30 cellular contexts compared by ENCODE assay signal in the genomic region with DNA sequence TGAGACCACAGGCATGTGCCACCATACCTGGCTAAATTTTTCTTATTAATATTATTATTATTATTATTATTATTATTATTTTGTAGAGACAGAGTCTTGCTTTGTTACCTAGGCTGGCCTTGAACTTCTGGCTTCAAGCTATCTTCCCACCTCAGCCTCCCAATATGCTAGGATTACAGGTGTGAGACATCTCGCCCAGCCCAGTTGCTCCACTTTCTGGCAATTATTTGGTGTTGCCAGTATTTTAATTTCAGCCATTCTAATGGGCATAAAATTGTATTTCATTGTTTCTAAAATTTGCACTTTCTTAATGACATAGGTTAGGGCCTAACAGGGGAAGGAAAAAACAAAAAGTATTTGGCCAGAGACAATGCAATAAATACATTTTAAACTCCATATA.
"Had no signal": no experiment of that assay in that cellular context is flagged by ENCODE, and none has a peak within 500 bp of the region (broad histone marks: within the 10 kb centered on the region; RNA-seq: fewer than 3 reads in every experiment).

No MANE protein-coding gene starts in this region.

- H3K9me3 ChIP-seq: ascending aorta, breast epithelium, colonic mucosa had no signal

- H3K36me3 Mint-ChIP-seq: activated naive CD4-positive, alpha-beta T cell treated with anti-CD3 and anti-CD28 coated beads, Interleukin-2, amount 10 ng/mL, durations not matched to agents 7 days and 5 days; activated naive CD4-positive, alpha-beta T cell treated with anti-CD3 and anti-CD28 coated beads, Interleukin-2, amount 50 U/mL, for 72 hours; activated naive CD8-positive, alpha-beta T cell treated with anti-CD3 and anti-CD28 coated beads, Interleukin-2, amount 10 ng/mL, durations not matched to agents 7 days and 5 days; brain had no signal

- ATAC-seq: activated CD4-positive, alpha-beta T cell treated with anti-CD3 and anti-CD28 coated beads for 36 hours; activated naive CD4-positive, alpha-beta T cell treated with anti-CD3 and anti-CD28 coated beads, Interleukin-2, amount 50 U/mL, for 72 hours; activated T-cell treated with anti-CD3 and anti-CD28 coated beads, Interleukin-2, amount 50 U/mL, for 72 hours; esophagus mucosa had no signal

- H3K27me3 ChIP-seq: ascending aorta, breast epithelium, cardiac muscle cell, colonic mucosa, dorsolateral prefrontal cortex had no signal

- H3K27ac ChIP-seq: ascending aorta, breast epithelium, cardiac muscle cell, colonic mucosa, dorsolateral prefrontal cortex had no signal

- H3K9me3 Mint-ChIP-seq: activated CD4-positive, alpha-beta memory T cell treated with anti-CD3 and anti-CD28 coated beads, Interleukin-2, amount 10 ng/mL, durations not matched to agents 7 days and 5 days; activated CD4-positive, alpha-beta T cell treated with anti-CD3 and anti-CD28 coated beads, Interleukin-2, amount 10 ng/mL, durations not matched to agents 7 days and 5 days; activated naive CD4-positive, alpha-beta T cell treated with anti-CD3 and anti-CD28 coated beads, Interleukin-2, amount 10 ng/mL, durations not matched to agents 7 days and 5 days; activated naive CD8-positive, alpha-beta T cell treated with anti-CD3 and anti-CD28 coated beads, Interleukin-2, amount 10 ng/mL, durations not matched to agents 7 days and 5 days; activated T-cell treated with anti-CD3 and anti-CD28 coated beads, Interleukin-2, amount 50 U/mL, for 24 hours; activated T-cell treated with anti-CD3 and anti-CD28 coated beads, Interleukin-2, amount 50 U/mL, for 72 hours; brain; endodermal cell had no signal

- H3K27me3 Mint-ChIP-seq: activated CD4-positive, alpha-beta memory T cell treated with anti-CD3 and anti-CD28 coated beads, Interleukin-2, amount 10 ng/mL, durations not matched to agents 7 days and 5 days; activated CD4-positive, alpha-beta T cell treated with anti-CD3 and anti-CD28 coated beads for 36 hours; activated CD4-positive, alpha-beta T cell treated with anti-CD3 and anti-CD28 coated beads, Interleukin-2, amount 10 ng/mL, durations not matched to agents 7 days and 5 days; activated naive CD4-positive, alpha-beta T cell treated with anti-CD3 and anti-CD28 coated beads, Interleukin-2, amount 10 ng/mL, durations not matched to agents 7 days and 5 days; activated naive CD8-positive, alpha-beta T cell treated with anti-CD3 and anti-CD28 coated beads, Interleukin-2, amount 10 ng/mL, durations not matched to agents 7 days and 5 days; activated T-cell treated with anti-CD3 and anti-CD28 coated beads, Interleukin-2, amount 50 U/mL, for 24 hours had no signal

- H3K36me3 ChIP-seq: ascending aorta, breast epithelium, cardiac muscle cell, colonic mucosa had no signal

- H3K4me1 ChIP-seq: ascending aorta, breast epithelium, colonic mucosa had no signal

- H3K4me3 Mint-ChIP-seq: activated CD4-positive, alpha-beta memory T cell treated with anti-CD3 and anti-CD28 coated beads, Interleukin-2, amount 10 ng/mL, durations not matched to agents 7 days and 5 days; activated CD4-positive, alpha-beta T cell treated with anti-CD3 and anti-CD28 coated beads for 36 hours; activated CD4-positive, alpha-beta T cell treated with anti-CD3 and anti-CD28 coated beads, Interleukin-2, amount 10 ng/mL, durations not matched to agents 7 days and 5 days; activated naive CD4-positive, alpha-beta T cell treated with anti-CD3 and anti-CD28 coated beads, Interleukin-2, amount 10 ng/mL, durations not matched to agents 7 days and 5 days; activated naive CD8-positive, alpha-beta T cell treated with anti-CD3 and anti-CD28 coated beads, Interleukin-2, amount 10 ng/mL, durations not matched to agents 7 days and 5 days; activated T-cell treated with anti-CD3 and anti-CD28 coated beads, Interleukin-2, amount 50 U/mL, for 24 hours; activated T-cell treated with anti-CD3 and anti-CD28 coated beads, Interleukin-2, amount 50 U/mL, for 72 hours; brain; endodermal cell had no signal

- H3K4me1 Mint-ChIP-seq: activated CD4-positive, alpha-beta memory T cell treated with anti-CD3 and anti-CD28 coated beads, Interleukin-2, amount 10 ng/mL, durations not matched to agents 7 days and 5 days; activated CD4-positive, alpha-beta T cell treated with anti-CD3 and anti-CD28 coated beads for 36 hours; activated CD4-positive, alpha-beta T cell treated with anti-CD3 and anti-CD28 coated beads, Interleukin-2, amount 10 ng/mL, durations not matched to agents 7 days and 5 days; activated naive CD4-positive, alpha-beta T cell treated with anti-CD3 and anti-CD28 coated beads, Interleukin-2, amount 10 ng/mL, durations not matched to agents 7 days and 5 days; activated naive CD8-positive, alpha-beta T cell treated with anti-CD3 and anti-CD28 coated beads, Interleukin-2, amount 10 ng/mL, durations not matched to agents 7 days and 5 days; brain had no signal

- H3K4me3 ChIP-seq: ascending aorta, breast epithelium, cardiac muscle cell, colonic mucosa, dorsolateral prefrontal cortex had no signal

- DNase-seq: activated CD4-positive, alpha-beta memory T cell treated with anti-CD3 and anti-CD28 coated beads, Interleukin-2, amount 10 ng/mL, durations not matched to agents 7 days and 5 days; activated CD4-positive, alpha-beta T cell treated with anti-CD3 and anti-CD28 coated beads for 36 hours; activated CD4-positive, alpha-beta T cell treated with anti-CD3 and anti-CD28 coated beads, Interleukin-2, amount 10 ng/mL, durations not matched to agents 7 days and 5 days; activated CD4-positive, alpha-beta T cell treated with anti-CD3 and anti-CD28 coated beads, Interleukin-2, amount 50 U/mL, for 4 hours; activated CD4-positive, CD25-positive, alpha-beta regulatory T cell; activated CD4-positive, CD25-positive, alpha-beta regulatory T cell treated with anti-CD3 and anti-CD28 coated beads, Interleukin-2, amount 50 U/mL, for 72 hours; activated CD8-positive, alpha-beta memory T cell treated with anti-CD3 and anti-CD28 coated beads, Interleukin-2, amount 50 U/mL, for 48 hours; activated gamma-delta T cell; activated naive CD4-positive, alpha-beta T cell; activated naive CD4-positive, alpha-beta T cell treated with anti-CD3 and anti-CD28 coated beads, Interleukin-2, amount 10 ng/mL, durations not matched to agents 7 days and 5 days; activated naive CD8-positive, alpha-beta T cell treated with anti-CD3 and anti-CD28 coated beads, Interleukin-2, amount 10 ng/mL, durations not matched to agents 7 days and 5 days; activated T-cell treated with anti-CD3 and anti-CD28 coated beads for 4 hours; activated T-cell treated with anti-CD3 and anti-CD28 coated beads, Interleukin-2, amount 50 U/mL, for 24 hours; activated T-cell treated with anti-CD3 and anti-CD28 coated beads, Interleukin-2, amount 50 U/mL, for 72 hours; central memory CD4-positive, alpha-beta T cell; cerebellar nuclear complex; colonic mucosa; dorsolateral prefrontal cortex; effector memory CD4-positive, alpha-beta T cell; endodermal cell; foreskin fibroblast; head of caudate nucleus; T-helper 2 cell had no signal

- H3K27ac Mint-ChIP-seq: activated CD4-positive, alpha-beta memory T cell treated with anti-CD3 and anti-CD28 coated beads, Interleukin-2, amount 10 ng/mL, durations not matched to agents 7 days and 5 days; activated CD4-positive, alpha-beta T cell treated with anti-CD3 and anti-CD28 coated beads for 36 hours; activated CD4-positive, alpha-beta T cell treated with anti-CD3 and anti-CD28 coated beads, Interleukin-2, amount 10 ng/mL, durations not matched to agents 7 days and 5 days; activated naive CD4-positive, alpha-beta T cell treated with anti-CD3 and anti-CD28 coated beads, Interleukin-2, amount 10 ng/mL, durations not matched to agents 7 days and 5 days; activated naive CD4-positive, alpha-beta T cell treated with anti-CD3 and anti-CD28 coated beads, Interleukin-2, amount 50 U/mL, for 72 hours; activated naive CD8-positive, alpha-beta T cell treated with anti-CD3 and anti-CD28 coated beads, Interleukin-2, amount 10 ng/mL, durations not matched to agents 7 days and 5 days; activated T-cell treated with anti-CD3 and anti-CD28 coated beads, Interleukin-2, amount 50 U/mL, for 24 hours; activated T-cell treated with anti-CD3 and anti-CD28 coated beads, Interleukin-2, amount 50 U/mL, for 72 hours; brain; endodermal cell had no signal

- FAIRE-seq: frontal cortex had no signal
